10 cellular contexts compared by ENCODE assay signal in the genomic region with DNA sequence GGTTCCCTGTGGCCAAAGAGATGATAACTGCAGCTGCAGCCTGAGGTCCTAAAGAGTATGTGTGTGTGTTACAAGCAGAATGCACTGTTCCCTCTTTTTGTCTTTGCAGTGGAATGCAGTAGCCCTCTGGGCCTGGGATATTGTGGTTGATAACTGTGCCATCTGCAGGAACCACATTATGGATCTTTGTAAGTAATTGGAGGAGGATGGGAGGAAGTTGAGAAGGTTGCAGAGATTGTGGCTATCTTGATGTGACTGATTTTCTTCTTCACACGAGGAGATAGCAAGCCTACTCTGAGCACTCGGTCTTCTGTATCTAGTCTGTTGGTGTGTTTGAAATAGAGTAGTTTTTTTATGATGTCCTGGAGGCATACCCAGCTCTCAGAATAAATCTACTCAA. TPM values are rescaled to one million over a fixed set of nuclear protein-coding genes. Genes with fewer than 3 reads are reported as not detected.
A peak's percentile ranks its signal among the peaks of the same experiment; 100 is the strongest.
DNase-seq lines count a peak whose midpoint lies in the region; ATAC-seq and TF ChIP-seq lines count a peak whose summit lies in the region.
"Had no signal": no experiment of that assay in that cellular context is flagged by ENCODE, and none has a peak within 500 bp of the region (broad histone marks: within the 10 kb centered on the region; RNA-seq: fewer than 3 reads in every experiment).

No MANE protein-coding gene starts in this region.

- peak overlapping the region; percentile 100 for H3K27ac Mint-ChIP-seq in activated CD4-positive, alpha-beta T cell treated with anti-CD3 and anti-CD28 coated beads for 36 hours
- peak overlapping the region; percentile 89 for H3K27ac Mint-ChIP-seq in dendritic cell treated with granulocyte-macrophage colony-stimulating factor and Interleukin-4, amounts not matched to agents 40 ng/mL and 50 ng/mL, for 4 days

- DNase-seq in activated CD4-positive, alpha-beta T cell treated with anti-CD3 and anti-CD28 coated beads for 36 hours: no peak
- no peak for DNase-seq in activated CD4-positive, alpha-beta T cell treated with anti-CD3 and anti-CD28 coated beads, Interleukin-2, amount 50 U/mL, for 48 hours
- no peak for DNase-seq in OCI-LY7 (ENCODE audit: low spot score)
- DNase-seq in SK-N-DZ (ENCODE audit: low spot score): no peak
- DNase-seq: stimulated activated CD4-positive, alpha-beta T cell treated with anti-CD3 and anti-CD28 coated beads, Interleukin-4, amount 100 ng/mL, for 1 hour; transverse colon had no signal

- POLR2A ChIA-PET in activated CD4-positive, alpha-beta T cell treated with anti-CD3 and anti-CD28 coated beads for 36 hours (lab: Charles Lee): no interaction called here
- POLR2A ChIA-PET in OCI-LY7 (lab: Charles Lee): no interaction called here

- TF ChIP-seq CTCF in OCI-LY7 (conservative IDR thresholded peaks at IDR 0.05; ENCODE audit: low read length) (no peak), parathyroid adenoma (IDR thresholded peaks at IDR 0.05) (no peak), gastroesophageal sphincter (IDR thresholded peaks at IDR 0.05) (no peak)

- intact Hi-C loops in activated CD4-positive, alpha-beta T cell treated with anti-CD3 and anti-CD28 coated beads for 36 hours (cut with DNase I, micrococcal nuclease): loop anchor here (5.0 to 10.0 kb wide), 2 partner anchors 251 to 1904 kb away; partner anchors contain the start of genes ARFGAP3 (in 1 of the 2) and L3MBTL2 (in 1 of the 2)
- intact Hi-C loops in OCI-LY7 (cut with micrococcal nuclease; ENCODE audit: unreplicated experiment): loop anchor here (5.0 kb wide), 1 partner anchor 69 kb away; no protein-coding TSS in a partner anchor
- intact Hi-C loops in dendritic cell treated with granulocyte-macrophage colony-stimulating factor and Interleukin-4, amounts not matched to agents 40 ng/mL and 50 ng/mL, for 4 days (cut with micrococcal nuclease): no loop called here

- H3K27me3 Mint-ChIP-seq in activated CD4-positive, alpha-beta T cell treated with anti-CD3 and anti-CD28 coated beads for 36 hours: no peaks in the 10 kb centered on the region
- H3K27me3 Mint-ChIP-seq in dendritic cell treated with granulocyte-macrophage colony-stimulating factor and Interleukin-4, amounts not matched to agents 40 ng/mL and 50 ng/mL, for 4 days: no peaks in the 10 kb centered on the region

- no peak for TF ChIP-seq POLR2A in gastroesophageal sphincter (IDR thresholded peaks at IDR 0.05)

- peaks cover 44% of the 10 kb centered on the region for H3K36me3 Mint-ChIP-seq in activated CD4-positive, alpha-beta T cell treated with anti-CD3 and anti-CD28 coated beads for 36 hours (ENCODE audit: low read depth)
- H3K36me3 Mint-ChIP-seq in dendritic cell treated with granulocyte-macrophage colony-stimulating factor and Interleukin-4, amounts not matched to agents 40 ng/mL and 50 ng/mL, for 4 days (ENCODE audit: low read depth): peaks cover 70% of the 10 kb centered on the region

- H3K4me1 ChIP-seq in OCI-LY7 (ENCODE audit: insufficient read depth, low read length, poor library complexity, severe bottlenecking) (peaks cover 18% of the 10 kb centered on the region), parathyroid adenoma (peaks cover 10% of the 10 kb centered on the region), gastroesophageal sphincter (peaks cover 0 to 61% (median 18%) of the 10 kb centered on the region in 3 donors)

- H3K27me3 ChIP-seq in parathyroid adenoma (ENCODE audit: control insufficient read depth, insufficient read depth, low read length) (no peaks in the 10 kb centered on the region), gastroesophageal sphincter (no peaks in the 10 kb centered on the region)
- H3K27me3 ChIP-seq: transverse colon had no signal

- H3K4me1 Mint-ChIP-seq in activated CD4-positive, alpha-beta T cell treated with anti-CD3 and anti-CD28 coated beads for 36 hours: peaks cover 24% of the 10 kb centered on the region
- H3K4me1 Mint-ChIP-seq in dendritic cell treated with granulocyte-macrophage colony-stimulating factor and Interleukin-4, amounts not matched to agents 40 ng/mL and 50 ng/mL, for 4 days (ENCODE audit: low read depth): peaks cover 22% of the 10 kb centered on the region

- peaks cover 52% of the 10 kb centered on the region for H3K36me3 ChIP-seq in OCI-LY7 (ENCODE audit: insufficient read depth, low read length)
- H3K36me3 ChIP-seq in parathyroid adenoma (ENCODE audit: control insufficient read depth, insufficient read depth, low read length): no peaks in the 10 kb centered on the region
- peaks cover 0 to 48% of the 10 kb centered on the region in 2 donors for H3K36me3 ChIP-seq in gastroesophageal sphincter

- peak overlapping the region; percentile 86 for H3K4me2 ChIP-seq in OCI-LY7 (ENCODE audit: low read length)
- peak overlapping the region; percentile 19 for H3K4me2 ChIP-seq in parathyroid adenoma (ENCODE audit: low read length)

- H3K9me3 ChIP-seq in OCI-LY7 (ENCODE audit: low read length) (no peaks in the 10 kb centered on the region), parathyroid adenoma (ENCODE audit: control insufficient read depth, low read length) (no peaks in the 10 kb centered on the region), gastroesophageal sphincter (no peaks in the 10 kb centered on the region)
- H3K9me3 ChIP-seq: transverse colon had no signal

- no peaks in the 10 kb centered on the region for H3K9me2 ChIP-seq in OCI-LY7 (ENCODE audit: insufficient read depth, low read length)

- H3K27ac ChIP-seq in OCI-LY7 (ENCODE audit: low read depth, low read length, poor library complexity, severe bottlenecking) (no peak overlapping the region), parathyroid adenoma (no peak overlapping the region), gastroesophageal sphincter (no peak overlapping the region)

- BruUV-seq in OCI-LY7 (replicated peaks; lab: Mats Ljungman, UMichigan): no TSS peak

- peak overlapping the region; percentile 41 for H3K4me3 Mint-ChIP-seq in activated CD4-positive, alpha-beta T cell treated with anti-CD3 and anti-CD28 coated beads for 36 hours
- H3K4me3 Mint-ChIP-seq in dendritic cell treated with granulocyte-macrophage colony-stimulating factor and Interleukin-4, amounts not matched to agents 40 ng/mL and 50 ng/mL, for 4 days: no peak overlapping the region

- no peak overlapping the region for H3K9ac ChIP-seq in parathyroid adenoma

- H4K20me1 ChIP-seq in OCI-LY7 (ENCODE audit: insufficient read depth, low read length): no peaks in the 10 kb centered on the region

- H2AFZ ChIP-seq in OCI-LY7 (ENCODE audit: low read length) (no peak overlapping the region), parathyroid adenoma (no peak overlapping the region)

- WGBS in gastroesophageal sphincter (ENCODE audit: low coverage in 1 of 2), 2 donors: 45 to 47% methylated on average over 2 of the region's 2 CpGs

- no peak for TF ChIP-seq EP300 in gastroesophageal sphincter (IDR thresholded peaks at IDR 0.05)

- ATAC-seq in activated CD4-positive, alpha-beta T cell treated with anti-CD3 and anti-CD28 coated beads for 36 hours: no peak
- ATAC-seq in gastroesophageal sphincter (no peak), GM18870 (IDR thresholded peaks at IDR 0.05; ENCODE audit: unreplicated experiment) (no peak)

- H3K9me3 Mint-ChIP-seq in activated CD4-positive, alpha-beta T cell treated with anti-CD3 and anti-CD28 coated beads for 36 hours (ENCODE audit: low read depth): no peaks in the 10 kb centered on the region
- H3K9me3 Mint-ChIP-seq in dendritic cell treated with granulocyte-macrophage colony-stimulating factor and Interleukin-4, amounts not matched to agents 40 ng/mL and 50 ng/mL, for 4 days: no peaks in the 10 kb centered on the region

- H3K4me3 ChIP-seq in OCI-LY7 (ENCODE audit: low read depth, low read length, poor library complexity, severe bottlenecking) (peak overlapping the region; percentile 95), parathyroid adenoma (ENCODE audit: low read depth, low read length) (no peak overlapping the region), gastroesophageal sphincter (no peak overlapping the region)
- H3K4me3 ChIP-seq: transverse colon had no signal

- CTCF ChIA-PET in activated CD4-positive, alpha-beta T cell treated with anti-CD3 and anti-CD28 coated beads for 36 hours (lab: Charles Lee): interaction anchor here (1.4 to 3.0 kb wide), 2 partner anchors 20 to 30 kb away, joined by 3 to 17 read pairs; no protein-coding TSS in a partner anchor
- CTCF ChIA-PET in OCI-LY7 (lab: Charles Lee; ENCODE audit: unreplicated experiment): no interaction called here

- H3K79me2 ChIP-seq in OCI-LY7 (ENCODE audit: insufficient read depth, low read depth, low read length): peaks cover 56% of the 10 kb centered on the region
- H3K79me2 ChIP-seq in parathyroid adenoma: peaks cover 15% of the 10 kb centered on the region

RNA-seq across cellular contexts. Expression of gene RBX1, which starts 2.3 kb away (rescaled TPM):
- 10 to 100 TPM; 49.9 to 96.6 TPM for total RNA-seq in activated CD4-positive, alpha-beta T cell treated with anti-CD3 and anti-CD28 coated beads for 36 hours
- total RNA-seq in OCI-LY7 (2014; rRNA removed; shearing (Covaris generic)): 77.3 and 83.6 TPM in 2 replicates
- 78.9 and 86.9 TPM in 2 replicates for total RNA-seq in OCI-LY7 (2022)
- 10 to 100 TPM; 21.6 to 52.4 (median 38.8) TPM for total RNA-seq in gastroesophageal sphincter
- polyA plus RNA-seq in SK-N-DZ (2014; cell fraction: cytosol; rRNA removed): 197 and 226 TPM in 2 replicates
- 107 TPM in 2 replicates for polyA plus RNA-seq in SK-N-DZ (2014; cell fraction: nucleus; rRNA removed)
